Comparison of ENCODE assay signal across 9 cellular contexts in the genomic region with DNA sequence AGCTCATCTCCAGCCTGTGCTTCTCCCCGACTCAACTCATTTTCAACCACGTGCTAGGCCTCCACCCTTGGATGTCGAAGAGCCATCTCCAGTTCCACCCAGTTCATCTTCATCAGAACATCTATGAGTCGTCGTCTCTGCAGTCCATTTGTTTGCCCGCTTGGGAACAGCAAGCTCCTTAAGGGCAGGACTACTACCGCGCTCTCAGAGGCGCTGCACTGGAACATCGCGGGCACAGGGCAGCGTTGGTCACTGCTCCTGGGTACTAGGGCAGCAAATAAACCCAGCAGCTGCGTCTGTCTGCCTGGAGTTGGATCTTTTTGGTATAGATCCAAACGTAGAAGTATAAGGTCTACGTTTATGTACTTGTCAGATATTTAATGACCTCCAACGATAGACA. TPM values are rescaled to one million over a fixed set of nuclear protein-coding genes. Genes with fewer than 3 reads are reported as not detected.
DNase-seq lines count a peak whose midpoint lies in the region; ATAC-seq and TF ChIP-seq lines count a peak whose summit lies in the region.
"Had no signal": no experiment of that assay in that cellular context is flagged by ENCODE, and none has a peak within 500 bp of the region (broad histone marks: within the 10 kb centered on the region; RNA-seq: fewer than 3 reads in every experiment).

No MANE protein-coding gene starts in this region.

- H3K36me3 Mint-ChIP-seq in activated CD8-positive, alpha-beta T cell treated with anti-CD3 and anti-CD28 coated beads, Interleukin-2, amount 10 ng/mL, durations not matched to agents 7 days and 5 days (ENCODE audit: low read depth): peaks cover 13% of the 10 kb centered on the region

- ATAC-seq in activated CD8-positive, alpha-beta T cell treated with anti-CD3 and anti-CD28 coated beads, Interleukin-2, amount 10 ng/mL, durations not matched to agents 7 days and 5 days: no peak
- ATAC-seq in omental fat pad (ENCODE audit: low FRiP score) (peak; percentile 13), HG03039 (IDR thresholded peaks at IDR 0.05; ENCODE audit: unreplicated experiment) (no peak)

- no peaks in the 10 kb centered on the region for H3K4me1 ChIP-seq in SJCRH30

- DNase-seq in DMS79 treated with DMSO at 0.1 percent for 48 hours (lab: John Stamatoyannopoulos, UW): peak; percentile 48
- DNase-seq in DMS79 (lab: John Stamatoyannopoulos, UW): no peak
- DNase-seq in activated CD8-positive, alpha-beta T cell treated with anti-CD3 and anti-CD28 coated beads, Interleukin-2, amount 10 ng/mL, durations not matched to agents 7 days and 5 days: no peak
- DNase-seq in fibroblast of mammary gland (ENCODE audit: low read depth): peak; percentile 40
- DNase-seq in omental fat pad (ENCODE audit: low spot score): no peak
- DNase-seq in SJCRH30: no peak
- DNase-seq in NK-92 treated with Interleukin-12 subunit alpha and Interleukin-12 subunit beta, amount 100 ng/mL, for 24 hours (lab: John Stamatoyannopoulos, UW): no peak

- no peaks in the 10 kb centered on the region for H3K9me3 ChIP-seq in SJCRH30 (replicated peaks)

- peaks cover 42% of the 10 kb centered on the region for H3K4me1 Mint-ChIP-seq in activated CD8-positive, alpha-beta T cell treated with anti-CD3 and anti-CD28 coated beads, Interleukin-2, amount 10 ng/mL, durations not matched to agents 7 days and 5 days (ENCODE audit: low read depth)

- peak overlapping the region; percentile 82 for H3K27ac Mint-ChIP-seq in activated CD8-positive, alpha-beta T cell treated with anti-CD3 and anti-CD28 coated beads, Interleukin-2, amount 10 ng/mL, durations not matched to agents 7 days and 5 days

- no peaks in the 10 kb centered on the region for H3K36me3 ChIP-seq in SJCRH30

- TF ChIP-seq CTCF in fibroblast of mammary gland (conservative IDR thresholded peaks at IDR 0.05; ENCODE audit: control insufficient read depth, insufficient read depth, low read depth, low read length) (no peak), omental fat pad (IDR thresholded peaks at IDR 0.05) (no peak)

- H3K9me3 Mint-ChIP-seq in activated CD8-positive, alpha-beta T cell treated with anti-CD3 and anti-CD28 coated beads, Interleukin-2, amount 10 ng/mL, durations not matched to agents 7 days and 5 days (ENCODE audit: insufficient read depth): no peaks in the 10 kb centered on the region

- H3K27me3 Mint-ChIP-seq in activated CD8-positive, alpha-beta T cell treated with anti-CD3 and anti-CD28 coated beads, Interleukin-2, amount 10 ng/mL, durations not matched to agents 7 days and 5 days (ENCODE audit: low read depth): peaks cover 2% of the 10 kb centered on the region

- peak overlapping the region; percentile 59 for H3K4me3 ChIP-seq in fibroblast of mammary gland (ENCODE audit: control insufficient read depth, low read depth, low read length)
- H3K4me3 ChIP-seq in SJCRH30: no peak overlapping the region

- peak overlapping the region; percentile 70 for H3K4me3 Mint-ChIP-seq in activated CD8-positive, alpha-beta T cell treated with anti-CD3 and anti-CD28 coated beads, Interleukin-2, amount 10 ng/mL, durations not matched to agents 7 days and 5 days

- CTCF ChIA-PET in activated CD8-positive, alpha-beta T cell treated with anti-CD3 and anti-CD28 coated beads, Interleukin-2, amount 10 ng/mL, durations not matched to agents 7 days and 5 days (lab: Charles Lee): interaction anchor here (2.3 kb wide), 1 partner anchor 26 kb away, joined by 15 read pairs; no protein-coding TSS in a partner anchor

- peaks cover 19% of the 10 kb centered on the region for H3K27me3 ChIP-seq in SJCRH30

- no peak overlapping the region for H3K27ac ChIP-seq in SJCRH30
- H3K27ac ChIP-seq: 22Rv1 had no signal

- POLR2A ChIA-PET in activated CD8-positive, alpha-beta T cell treated with anti-CD3 and anti-CD28 coated beads, Interleukin-2, amount 10 ng/mL, durations not matched to agents 7 days and 5 days (lab: Charles Lee): interaction anchor here (0.6 to 2.6 kb wide), 5 partner anchors 26 to 58 kb away, joined by 3 to 9 read pairs (median 5); no protein-coding TSS in a partner anchor

RNA-seq across cellular contexts. Expression of a gene that starts 0.5 kb away (rescaled TPM):
- total RNA-seq in activated CD8-positive, alpha-beta T cell treated with anti-CD3 and anti-CD28 coated beads, Interleukin-2, amount 10 ng/mL, durations not matched to agents 7 days and 5 days: 10 to 100 TPM; 49.3 to 50.4 TPM
- 10 to 100 TPM; 26.3 to 39.5 (median 34.6) TPM for total RNA-seq in omental fat pad
- total RNA-seq in SJCRH30 (2014; rRNA removed; shearing (Covaris generic)): 25.2 and 28.4 TPM in 2 replicates

Comparison
In these comparisons a context has a peak if more than half of its experiments do, and no peak if none do; other contexts are left out.
1. DNase-seq: peak in DMS79 treated with DMSO at 0.1 percent for 48 hours (single experiment) and fibroblast of mammary gland (single experiment); none in DMS79 (single experiment), activated CD8-positive, alpha-beta T cell treated with anti-CD3 and anti-CD28 coated beads, Interleukin-2, amount 10 ng/mL, durations not matched to agents 7 days and 5 days (single experiment), omental fat pad (single experiment), SJCRH30 (0 of 2) and NK-92 treated with Interleukin-12 subunit alpha and Interleukin-12 subunit beta, amount 100 ng/mL, for 24 hours (single experiment).